11 cellular contexts compared by ENCODE assay signal in genomic region chr3:48926425-48927392, GRCh38. TPM values are rescaled to one million over a fixed set of nuclear protein-coding genes. Genes with fewer than 3 reads are reported as not detected.
A peak's percentile ranks its signal among the peaks of the same experiment; 100 is the strongest.
DNase-seq lines count a peak whose midpoint lies in the region; ATAC-seq and TF ChIP-seq lines count a peak whose summit lies in the region.
"Had no signal": no experiment of that assay in that cellular context is flagged by ENCODE, and none has a peak within 500 bp of the region (broad histone marks: within the 10 kb centered on the region; RNA-seq: fewer than 3 reads in every experiment).

No MANE protein-coding gene starts in this region.

- no peaks in the 10 kb centered on the region for H3K27me3 Mint-ChIP-seq in stimulated activated naive CD8-positive, alpha-beta T cell treated with anti-CD3 and anti-CD28 coated beads, Interleukin-15, Interleukin-2, amounts not matched to agents 100 ng/mL and 50 ng/mL, for 24 hours
- no peaks in the 10 kb centered on the region for H3K27me3 Mint-ChIP-seq in type B pancreatic cell

- H3K9me3 ChIP-seq in adipocyte (ENCODE audit: control insufficient read depth, low read length), result no peaks in the 10 kb centered on the region
- H3K9me3 ChIP-seq: SJSA1 had no signal

- no peak overlapping the region for H3K9ac ChIP-seq in adipocyte (ENCODE audit: low read length)

- peak overlapping the region; percentile 44 for H3K4me3 Mint-ChIP-seq in stimulated activated naive CD8-positive, alpha-beta T cell treated with anti-CD3 and anti-CD28 coated beads, Interleukin-15, Interleukin-2, amounts not matched to agents 100 ng/mL and 50 ng/mL, for 24 hours
- H3K4me3 Mint-ChIP-seq in type B pancreatic cell, result peak overlapping the region; percentile 57

- in situ Hi-C loops in G401 (cut with HindIII; ENCODE audit: low sequenced_read_pairs), result no loop called here

- H3K4me1 Mint-ChIP-seq in stimulated activated naive CD8-positive, alpha-beta T cell treated with anti-CD3 and anti-CD28 coated beads, Interleukin-15, Interleukin-2, amounts not matched to agents 100 ng/mL and 50 ng/mL, for 24 hours (ENCODE audit: low read depth), result peaks cover 67% of the 10 kb centered on the region
- H3K4me1 Mint-ChIP-seq in type B pancreatic cell (ENCODE audit: unreplicated experiment), result peaks cover 29% of the 10 kb centered on the region

- peaks cover 65% of the 10 kb centered on the region for H3K36me3 Mint-ChIP-seq in stimulated activated naive CD8-positive, alpha-beta T cell treated with anti-CD3 and anti-CD28 coated beads, Interleukin-15, Interleukin-2, amounts not matched to agents 100 ng/mL and 50 ng/mL, for 24 hours (ENCODE audit: low read depth)
- peaks cover 18% of the 10 kb centered on the region for H3K36me3 Mint-ChIP-seq in type B pancreatic cell

- TF ChIP-seq CTCF in type B pancreatic cell (conservative IDR thresholded peaks at IDR 0.05), result no peak

- peaks cover 44% of the 10 kb centered on the region for H3K4me1 ChIP-seq in adipocyte (ENCODE audit: control insufficient read depth, insufficient read depth, low read length)
- H3K4me1 ChIP-seq: SJSA1 had no signal

- H3K27me3 ChIP-seq in adipocyte (replicated peaks; ENCODE audit: control insufficient read depth, insufficient read depth, low read length), result no peaks in the 10 kb centered on the region
- H3K27me3 ChIP-seq: foreskin keratinocyte, SJSA1 had no signal

- no peak for DNase-seq in stimulated activated naive CD8-positive, alpha-beta T cell treated with anti-CD3 and anti-CD28 coated beads, Interleukin-15, Interleukin-2, amounts not matched to agents 100 U/mL and 50 U/mL, for 24 hours
- DNase-seq in adipocyte (ENCODE audit: low read depth) (peak; percentile 38), left lobe of liver (ENCODE audit: low spot score) (no peak), type B pancreatic cell (ENCODE audit: extremely low spot score, unreplicated experiment) (no peak), G401 (ENCODE audit: low spot score) (no peak), NCI-H2196 treated with DMSO at 0.1 percent for 48 hours (lab: John Stamatoyannopoulos, UW; ENCODE audit: unreplicated experiment) (no peak), DMS53 (lab: John Stamatoyannopoulos, UW) (no peak)
- DNase-seq: NCI-H1105 had no signal

- H3K9me3 Mint-ChIP-seq in stimulated activated naive CD8-positive, alpha-beta T cell treated with anti-CD3 and anti-CD28 coated beads, Interleukin-15, Interleukin-2, amounts not matched to agents 100 ng/mL and 50 ng/mL, for 24 hours, result no peaks in the 10 kb centered on the region
- H3K9me3 Mint-ChIP-seq in type B pancreatic cell, result no peaks in the 10 kb centered on the region

- no peak overlapping the region for H3K27ac Mint-ChIP-seq in stimulated activated naive CD8-positive, alpha-beta T cell treated with anti-CD3 and anti-CD28 coated beads, Interleukin-15, Interleukin-2, amounts not matched to agents 100 ng/mL and 50 ng/mL, for 24 hours
- peak overlapping the region; percentile 85 for H3K27ac Mint-ChIP-seq in type B pancreatic cell

- peaks cover 45% of the 10 kb centered on the region for H3K36me3 ChIP-seq in adipocyte (ENCODE audit: control insufficient read depth, insufficient read depth, low read length, severe bottlenecking)

- no peak for ATAC-seq in stimulated activated naive CD8-positive, alpha-beta T cell treated with anti-CD3 and anti-CD28 coated beads, Interleukin-15, Interleukin-2, amounts not matched to agents 100 U/mL and 50 U/mL, for 24 hours
- peak; percentile 92 for ATAC-seq in left lobe of liver
- ATAC-seq: foreskin keratinocyte had no signal

- H3K4me3 ChIP-seq in adipocyte (ENCODE audit: low read length), result no peak overlapping the region
- H3K4me3 ChIP-seq: SJSA1 had no signal

RNA-seq across cellular contexts. Expression of gene ARIH2, which starts 8.1 kb away (rescaled TPM):
- 41.0 TPM for total RNA-seq in left lobe of liver
- 82.3 and 84.4 TPM in 2 replicates for total RNA-seq in type B pancreatic cell (ENCODE audit: low replicate concordance)
- 165 and 178 TPM in 2 replicates for total RNA-seq in G401 (2014; rRNA removed; shearing (Covaris generic))

RNA-seq across cellular contexts. Expression of gene SLC25A20, which starts 28.0 kb away (rescaled TPM):
- total RNA-seq in left lobe of liver, result 84.1 TPM
- 15.2 and 15.3 TPM in 2 replicates for total RNA-seq in type B pancreatic cell (ENCODE audit: low replicate concordance)
- 16.0 and 30.1 TPM in 2 replicates for total RNA-seq in G401 (2014; rRNA removed; shearing (Covaris generic))
